In genomic region chr6:30073489-30074240, GRCh38 we compare ENCODE assay signal across 16 cellular contexts. TPM values are rescaled to one million over a fixed set of nuclear protein-coding genes. Genes with fewer than 3 reads are reported as not detected.
A peak's percentile ranks its signal among the peaks of the same experiment; 100 is the strongest.
DNase-seq lines count a peak whose midpoint lies in the region; ATAC-seq, FAIRE-seq and TF ChIP-seq lines count a peak whose summit lies in the region.
"Had no signal": no experiment of that assay in that cellular context is flagged by ENCODE, and none has a peak within 500 bp of the region (broad histone marks: within the 10 kb centered on the region; RNA-seq: fewer than 3 reads in every experiment).

No MANE protein-coding gene starts in this region.

- peak overlapping the region; percentile 4 for H3K4me3 Mint-ChIP-seq in natural killer cell
- no peak overlapping the region for H3K4me3 Mint-ChIP-seq in natural killer cell treated with Interleukin-12 subunit alpha and Interleukin-12 subunit beta and Interleukin-15 and Interleukin-18, amount 100 ng/mL, for 72 hours
- H3K4me3 Mint-ChIP-seq: stimulated activated naive CD8-positive, alpha-beta T cell treated with anti-CD3 and anti-CD28 coated beads, Interleukin-15, Interleukin-2, amounts not matched to agents 100 ng/mL and 50 ng/mL, for 24 hours had no signal

- peak overlapping the region; percentile 95 for H3K4me2 ChIP-seq in keratinocyte (ENCODE audit: control insufficient read depth, extremely low read depth, insufficient read depth, low read depth, low read length)

- peaks cover 7 to 14% of the 10 kb centered on the region in 2 donors for H3K4me1 ChIP-seq in ascending aorta
- H3K4me1 ChIP-seq in keratinocyte (ENCODE audit: control insufficient read depth, extremely low read depth, insufficient read depth, low read length), result peaks cover 15% of the 10 kb centered on the region
- H3K4me1 ChIP-seq in vagina, result peaks cover 47% of the 10 kb centered on the region

- H4K20me1 ChIP-seq in keratinocyte (ENCODE audit: control insufficient read depth, extremely low read depth, insufficient read depth, low read length), result no peaks in the 10 kb centered on the region

- no peaks in the 10 kb centered on the region for H3K9me1 ChIP-seq in keratinocyte (ENCODE audit: control insufficient read depth, extremely low read depth, insufficient read depth, low read length)

- peaks cover 8% of the 10 kb centered on the region for H3K27me3 ChIP-seq in ascending aorta
- H3K27me3 ChIP-seq in keratinocyte (ENCODE audit: control insufficient read depth, extremely low read depth, insufficient read depth, low read length), result peaks cover 4% of the 10 kb centered on the region
- no peaks in the 10 kb centered on the region for H3K27me3 ChIP-seq in vagina

- H3K79me2 ChIP-seq in keratinocyte (ENCODE audit: control insufficient read depth, insufficient read depth, low read length), result peaks cover 2% of the 10 kb centered on the region

- no peak for DNase-seq in natural killer cell
- DNase-seq in natural killer cell treated with Interleukin-12 subunit alpha and Interleukin-12 subunit beta and Interleukin-15 and Interleukin-18, amount 100 ng/mL, for 72 hours (ENCODE audit: low spot score), result no peak
- DNase-seq in ascending aorta (ENCODE audit: low spot score in 2 of 2), result no peak
- DNase-seq in keratinocyte (ENCODE audit: low read depth, low spot score), result no peak
- no peak for DNase-seq in vagina (ENCODE audit: extremely low spot score in 2 of 2)
- DNase-seq in Right ventricle myocardium superior, result no peak
- DNase-seq in D341Med (ENCODE audit: low spot score), result no peak
- DNase-seq: activated CD8-positive, alpha-beta memory T cell treated with anti-CD3 and anti-CD28 coated beads, Interleukin-2, amount 50 U/mL, for 48 hours; mesenchymal stem cell; NCI-H1417; NCI-H524 treated with DMSO at 0.1 percent for 48 hours; stimulated activated CD4-positive, alpha-beta T cell treated with anti-CD3 and anti-CD28 coated beads, Interleukin-4, amount 100 ng/mL, for 4 hours; WERI-Rb-1 had no signal

- ATAC-seq in natural killer cell (no peak), Right ventricle myocardium superior (ENCODE audit: poor library complexity) (no peak), GM21529 (IDR thresholded peaks at IDR 0.05; ENCODE audit: unreplicated experiment) (no peak)
- no peak for ATAC-seq in natural killer cell treated with Interleukin-12 subunit alpha and Interleukin-12 subunit beta and Interleukin-15 and Interleukin-18, amount 100 ng/mL, for 72 hours

- dilution Hi-C loops in keratinocyte (cut with MboI; ENCODE audit: extremely low pct_ligation_motif_present, low sequenced_read_pairs), result loop anchor here (10.0 kb wide), 1 partner anchor 61 kb away; the partner anchor contains the start of gene TRIM40

- peaks cover 52 to 62% of the 10 kb centered on the region in 2 donors for H3K27me3 Mint-ChIP-seq in natural killer cell (ENCODE audit: low read depth in 2 of 2)
- H3K27me3 Mint-ChIP-seq in natural killer cell treated with Interleukin-12 subunit alpha and Interleukin-12 subunit beta and Interleukin-15 and Interleukin-18, amount 100 ng/mL, for 72 hours, result peaks cover 57 to 68% of the 10 kb centered on the region in 2 donors

- peaks cover 25 to 57% of the 10 kb centered on the region in 2 donors for H3K4me1 Mint-ChIP-seq in natural killer cell
- peaks cover 44 to 51% of the 10 kb centered on the region in 2 donors for H3K4me1 Mint-ChIP-seq in natural killer cell treated with Interleukin-12 subunit alpha and Interleukin-12 subunit beta and Interleukin-15 and Interleukin-18, amount 100 ng/mL, for 72 hours (ENCODE audit: low read depth in 2 of 2)

- H3K27ac ChIP-seq in ascending aorta, result no peak overlapping the region
- H3K27ac ChIP-seq in keratinocyte (ENCODE audit: control insufficient read depth, insufficient read depth, low read length), result no peak overlapping the region
- peak overlapping the region; percentile 79 for H3K27ac ChIP-seq in vagina
- H3K27ac ChIP-seq: WERI-Rb-1 had no signal

- H3K36me3 Mint-ChIP-seq in natural killer cell, result peaks cover 12% of the 10 kb centered on the region
- H3K36me3 Mint-ChIP-seq in natural killer cell treated with Interleukin-12 subunit alpha and Interleukin-12 subunit beta and Interleukin-15 and Interleukin-18, amount 100 ng/mL, for 72 hours, result peaks cover 10% of the 10 kb centered on the region

- no peak for FAIRE-seq in keratinocyte (lab: Jason Lieb, UNC)

- H3K9ac ChIP-seq in keratinocyte (ENCODE audit: control insufficient read depth, extremely low read depth, insufficient read depth, low read length), result peak overlapping the region; percentile 74

- H3K9me3 Mint-ChIP-seq in natural killer cell, result no peaks in the 10 kb centered on the region
- no peaks in the 10 kb centered on the region for H3K9me3 Mint-ChIP-seq in natural killer cell treated with Interleukin-12 subunit alpha and Interleukin-12 subunit beta and Interleukin-15 and Interleukin-18, amount 100 ng/mL, for 72 hours
- H3K9me3 Mint-ChIP-seq: stimulated activated naive CD8-positive, alpha-beta T cell treated with anti-CD3 and anti-CD28 coated beads, Interleukin-15, Interleukin-2, amounts not matched to agents 100 ng/mL and 50 ng/mL, for 24 hours had no signal

- H3K4me3 ChIP-seq in ascending aorta (peak overlapping the region; percentile 26 to 55), keratinocyte (ENCODE audit: control insufficient read depth in 2 of 3, extremely low read depth in 1 of 3, insufficient read depth in 2 of 3, low read depth in 1 of 3, low read length in 3 of 3) (peak overlapping the region; percentile 59 to 90 (median 77)), vagina (peak overlapping the region; percentile 51 to 65)

- TF ChIP-seq CTCF in natural killer cell (IDR thresholded peaks at IDR 0.05) (no peak), ascending aorta (IDR thresholded peaks at IDR 0.05) (no peak), keratinocyte (optimal IDR thresholded peaks at IDR 0.05 in 1 of 3, IDR thresholded peaks at IDR 0.05 in 1 of 3, conservative IDR thresholded peaks at IDR 0.05 in 1 of 3; ENCODE audit: extremely low read depth in 1 of 3, insufficient read depth in 2 of 3, low read length in 3 of 3) (peak in 1 of 3 experiments; percentile 0), vagina (IDR thresholded peaks at IDR 0.05) (no peak)

- no peak for TF ChIP-seq POLR2A in vagina (IDR thresholded peaks at IDR 0.05)

- no peak overlapping the region for H3K27ac Mint-ChIP-seq in natural killer cell
- no peak overlapping the region for H3K27ac Mint-ChIP-seq in natural killer cell treated with Interleukin-12 subunit alpha and Interleukin-12 subunit beta and Interleukin-15 and Interleukin-18, amount 100 ng/mL, for 72 hours
- H3K27ac Mint-ChIP-seq: stimulated activated naive CD8-positive, alpha-beta T cell treated with anti-CD3 and anti-CD28 coated beads, Interleukin-15, Interleukin-2, amounts not matched to agents 100 ng/mL and 50 ng/mL, for 24 hours had no signal

- intact Hi-C loops in natural killer cell (cut with micrococcal nuclease), result no loop called here
- intact Hi-C loops in ascending aorta (cut with DNase I), result no loop called here
- intact Hi-C loops in vagina (cut with DNase I), result no loop called here
- intact Hi-C loops in Right ventricle myocardium superior (cut with DNase I), result no loop called here

- H3K36me3 ChIP-seq in ascending aorta, result peaks cover 5 to 14% of the 10 kb centered on the region in 2 donors
- peaks cover 4 to 7% of the 10 kb centered on the region in 2 experiments for H3K36me3 ChIP-seq in keratinocyte (ENCODE audit: control insufficient read depth in 2 of 2, extremely low read depth in 1 of 2, insufficient read depth in 2 of 2, low read length in 2 of 2)
- peaks cover 0 to 8% of the 10 kb centered on the region in 2 donors for H3K36me3 ChIP-seq in vagina

- H3K9me3 ChIP-seq in ascending aorta (no peaks in the 10 kb centered on the region), keratinocyte (ENCODE audit: control insufficient read depth, low read depth, low read length) (no peaks in the 10 kb centered on the region), vagina (no peaks in the 10 kb centered on the region)

- H2AFZ ChIP-seq in keratinocyte (ENCODE audit: control insufficient read depth, low read length), result no peak overlapping the region

RNA-seq across cellular contexts. Expression of gene RNF39, which starts 1.9 kb away (rescaled TPM):
- total RNA-seq in natural killer cell (not detected), ascending aorta (not detected), vagina (18.2 TPM), Right ventricle myocardium superior (not detected)
- total RNA-seq in natural killer cell treated with Interleukin-12 subunit alpha and Interleukin-12 subunit beta and Interleukin-15 and Interleukin-18, amount 100 ng/mL, for 72 hours, result not detected
- 2.8 to 4.4 TPM (median 4.2 TPM) in 3 replicates for polyA plus RNA-seq in keratinocyte
- polyA plus RNA-seq in keratinocyte (2011; ENCODE audit: low read depth), result 18.5 TPM
- 2.7 and 3.5 TPM in 2 replicates for polyA plus RNA-seq in keratinocyte (2011; cell fraction: cytosol; rRNA removed)
- polyA plus RNA-seq in keratinocyte (2011; cell fraction: nucleus; rRNA removed), result 5.8 and 5.9 TPM in 2 replicates
- 2.6 and 132 TPM in 2 replicates for polyA plus RNA-seq in keratinocyte (2012; ENCODE audit: low replicate concordance)
- 0.93 to 2.5 TPM (median 1.8 TPM) in 3 replicates for polyA minus RNA-seq in keratinocyte
- polyA minus RNA-seq in keratinocyte (2011; cell fraction: cytosol; rRNA and poly(A)+ RNA removed), result 4.2 TPM
- polyA minus RNA-seq in keratinocyte (2011; cell fraction: nucleus; rRNA and poly(A)+ RNA removed), result 1.8 and 3.2 TPM in 2 replicates
- total RNA-seq: SK-MEL-5 had no signal

RNA-seq across cellular contexts. Expression of gene PPP1R11, which starts 6.7 kb away (rescaled TPM):
- total RNA-seq in natural killer cell (10 to 100 TPM; 52.9 to 75.3 (median 61.1) TPM), ascending aorta (7.1 TPM), vagina (19.6 TPM), Right ventricle myocardium superior (40.9 TPM)
- 10 to 100 TPM; 50.3 to 82.0 TPM for total RNA-seq in natural killer cell treated with Interleukin-12 subunit alpha and Interleukin-12 subunit beta and Interleukin-15 and Interleukin-18, amount 100 ng/mL, for 72 hours
- polyA plus RNA-seq in keratinocyte, result 51.5 to 58.0 TPM (median 54.9 TPM) in 3 replicates
- polyA plus RNA-seq in keratinocyte (2011; ENCODE audit: low read depth), result 16.2 TPM
- 49.3 and 77.1 TPM in 2 replicates for polyA plus RNA-seq in keratinocyte (2011; cell fraction: cytosol; rRNA removed)
- polyA plus RNA-seq in keratinocyte (2011; cell fraction: nucleus; rRNA removed), result 30.4 and 30.8 TPM in 2 replicates
- polyA plus RNA-seq in keratinocyte (2012; ENCODE audit: low replicate concordance), result 36.9 and 42.5 TPM in 2 replicates
- polyA minus RNA-seq in keratinocyte, result 30.0 to 39.5 TPM (median 37.5 TPM) in 3 replicates
- 26.7 TPM for polyA minus RNA-seq in keratinocyte (2011; cell fraction: cytosol; rRNA and poly(A)+ RNA removed)
- 4.2 and 9.7 TPM in 2 replicates for polyA minus RNA-seq in keratinocyte (2011; cell fraction: nucleus; rRNA and poly(A)+ RNA removed)

RNA-seq across cellular contexts. Expression of gene POLR1H, which starts 12.6 kb away (rescaled TPM):
- total RNA-seq in natural killer cell (10 to 100 TPM; 21.0 to 36.2 (median 28.5) TPM), ascending aorta (36.9 TPM), vagina (31.2 TPM), Right ventricle myocardium superior (12.2 TPM)
- 10 to 100 TPM; 41.5 to 58.1 TPM for total RNA-seq in natural killer cell treated with Interleukin-12 subunit alpha and Interleukin-12 subunit beta and Interleukin-15 and Interleukin-18, amount 100 ng/mL, for 72 hours
- polyA plus RNA-seq in keratinocyte, result 27.9 to 28.8 TPM (median 28.7 TPM) in 3 replicates
- 13.7 TPM for polyA plus RNA-seq in keratinocyte (2011; ENCODE audit: low read depth)
- 20.3 and 21.4 TPM in 2 replicates for polyA plus RNA-seq in keratinocyte (2011; cell fraction: cytosol; rRNA removed)
- polyA plus RNA-seq in keratinocyte (2011; cell fraction: nucleus; rRNA removed), result 18.0 and 19.3 TPM in 2 replicates
- 28.2 and 36.9 TPM in 2 replicates for polyA plus RNA-seq in keratinocyte (2012; ENCODE audit: low replicate concordance)
- 12.7 to 21.2 TPM (median 15.1 TPM) in 3 replicates for polyA minus RNA-seq in keratinocyte
- polyA minus RNA-seq in keratinocyte (2011; cell fraction: cytosol; rRNA and poly(A)+ RNA removed), result 8.4 TPM
- 2.8 and 3.4 TPM in 2 replicates for polyA minus RNA-seq in keratinocyte (2011; cell fraction: nucleus; rRNA and poly(A)+ RNA removed)

RNA-seq across cellular contexts. Expression of gene TRIM31, which starts 39.2 kb away (rescaled TPM):
- total RNA-seq in natural killer cell (not detected), ascending aorta (not detected), vagina (not detected), Right ventricle myocardium superior (not detected)
- not detected for total RNA-seq in natural killer cell treated with Interleukin-12 subunit alpha and Interleukin-12 subunit beta and Interleukin-15 and Interleukin-18, amount 100 ng/mL, for 72 hours
- polyA plus RNA-seq in keratinocyte, result 0.06 TPM in 1 of 3 replicates, not detected in the others
- not detected for polyA plus RNA-seq in keratinocyte (2011; ENCODE audit: low read depth)
- polyA plus RNA-seq in keratinocyte (2011; cell fraction: cytosol; rRNA removed), result 0.05 TPM in 2 replicates
- polyA plus RNA-seq in keratinocyte (2011; cell fraction: nucleus; rRNA removed), result 0.08 TPM in 1 of 2 replicates, not detected in the other
- 0.18 and 2.5 TPM in 2 replicates for polyA plus RNA-seq in keratinocyte (2012; ENCODE audit: low replicate concordance)
- polyA minus RNA-seq in keratinocyte, result not detected in 3 replicates
- not detected for polyA minus RNA-seq in keratinocyte (2011; cell fraction: cytosol; rRNA and poly(A)+ RNA removed)
- not detected in 2 replicates for polyA minus RNA-seq in keratinocyte (2011; cell fraction: nucleus; rRNA and poly(A)+ RNA removed)
- total RNA-seq: SK-MEL-5 had no signal

Comparison
In these comparisons a context has a peak if more than half of its experiments do, and no peak if none do; other contexts are left out.
1. RNA of gene RNF39, which starts 1.9 kb away (total RNA-seq): 18.2 TPM in vagina (single experiment); not detected in natural killer cell, not detected in natural killer cell treated with Interleukin-12 subunit alpha and Interleukin-12 subunit beta and Interleukin-15 and Interleukin-18, amount 100 ng/mL, for 72 hours, not detected in ascending aorta (single experiment) and not detected in Right ventricle myocardium superior (single experiment); every median in the first group is over 10 times any median in the second.
2. Peak in every context shown above with its lines, with median percentiles within 50 percentile points of each other: H3K4me3 ChIP-seq.